11 cellular contexts compared by ENCODE assay signal in the genomic region with DNA sequence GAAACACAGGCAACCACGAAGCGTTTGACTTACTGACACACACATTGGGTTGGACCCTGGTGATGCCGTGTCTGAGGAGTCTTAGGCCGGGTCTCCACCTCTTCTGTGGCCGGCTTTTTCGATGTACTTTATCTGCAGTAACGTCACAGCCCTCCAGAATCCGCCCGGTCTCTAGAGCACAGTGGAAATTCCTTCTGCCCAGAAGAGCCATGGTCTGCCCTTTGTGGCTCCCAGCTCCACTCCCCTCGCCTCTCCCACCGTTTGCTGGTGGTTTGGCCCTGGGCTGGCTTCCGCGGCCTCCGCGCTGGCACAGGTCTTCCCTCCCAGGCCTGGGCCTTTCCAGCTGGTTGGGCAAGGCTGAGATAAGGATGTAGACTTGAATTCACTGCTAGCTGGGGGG. TPM values are rescaled to one million over a fixed set of nuclear protein-coding genes. Genes with fewer than 3 reads are reported as not detected.
A peak's percentile ranks its signal among the peaks of the same experiment; 100 is the strongest.
DNase-seq lines count a peak whose midpoint lies in the region; ATAC-seq and TF ChIP-seq lines count a peak whose summit lies in the region.
"Had no signal": no experiment of that assay in that cellular context is flagged by ENCODE, and none has a peak within 500 bp of the region (broad histone marks: within the 10 kb centered on the region; RNA-seq: fewer than 3 reads in every experiment).

No MANE protein-coding gene starts in this region.

- DNase-seq in HL-60 (ENCODE audit: low read depth in 1 of 2, low spot score in 1 of 2), result no peak
- DNase-seq in activated B cell treated with CpG ODN at 0.5 μM for 24 hours, result no peak
- peak; percentile 71 to 85 (median 84) for DNase-seq in right cardiac atrium
- no peak for DNase-seq in smooth muscle cell (lab: John Stamatoyannopoulos, UW; ENCODE audit: unreplicated experiment)
- no peak for DNase-seq in NCI-H446 (lab: John Stamatoyannopoulos, UW)
- DNase-seq in NCI-H2107 (lab: John Stamatoyannopoulos, UW), result no peak
- DNase-seq: activated CD4-positive, alpha-beta T cell treated with anti-CD3 and anti-CD28 coated beads for 4 hours; NCI-H2171 treated with DMSO at 0.1 percent for 48 hours; SJCRH30 had no signal

- peaks cover 55% of the 10 kb centered on the region for H3K4me1 Mint-ChIP-seq in activated B cell treated with CpG ODN at 0.5 μM for 24 hours

- CTCF ChIA-PET in activated B cell treated with CpG ODN at 0.5 μM for 24 hours (lab: Charles Lee), result no interaction called here

- WGBS in right cardiac atrium, result 49% methylated on average over 15 of the region's 15 CpGs
- WGBS in smooth muscle cell (ENCODE audit: low lambda C conversion rate), result 90% methylated on average over 15 of the region's 15 CpGs

- H3K27ac ChIP-seq in HL-60 (replicated peaks), result 0 out of 2 replicates have a peak overlapping the region, but pooled peaks have one; percentile 18
- H3K27ac ChIP-seq in right cardiac atrium (ENCODE audit: low read length), result peak overlapping the region; percentile 4
- peak overlapping the region; percentile 8 for H3K27ac ChIP-seq in smooth muscle cell (ENCODE audit: low read depth)
- H3K27ac ChIP-seq: left lung, SJCRH30 had no signal

- H3K4me3 ChIP-seq in HL-60 (replicated peaks; ENCODE audit: insufficient read depth, low read length) (no peak overlapping the region), right cardiac atrium (ENCODE audit: low read length) (no peak overlapping the region), smooth muscle cell (no peak overlapping the region)
- H3K4me3 ChIP-seq: left lung, SJCRH30 had no signal

- H2AFZ ChIP-seq in smooth muscle cell (ENCODE audit: low read depth), result no peak overlapping the region

- H3K27me3 Mint-ChIP-seq in activated B cell treated with CpG ODN at 0.5 μM for 24 hours, result no peaks in the 10 kb centered on the region

- H3K4me3 Mint-ChIP-seq in activated B cell treated with CpG ODN at 0.5 μM for 24 hours, result peak overlapping the region; percentile 33

- peaks cover 26% of the 10 kb centered on the region for H3K36me3 Mint-ChIP-seq in activated B cell treated with CpG ODN at 0.5 μM for 24 hours (ENCODE audit: low read depth)

- TF ChIP-seq CTCF in HL-60 (IDR thresholded peaks at IDR 0.05; ENCODE audit: insufficient read depth, low read length) (no peak), activated B cell treated with CpG ODN at 0.5 μM for 24 hours (IDR thresholded peaks at IDR 0.05) (no peak), smooth muscle cell (IDR thresholded peaks at IDR 0.05; ENCODE audit: borderline replicate concordance, insufficient read depth, poor library complexity, severe bottlenecking) (no peak)

- intact Hi-C loops in activated B cell treated with CpG ODN at 0.5 μM for 24 hours (cut with micrococcal nuclease) (no loop called here), right cardiac atrium (cut with DNase I) (loop anchor here in 2 of 4 donors (10.0 kb wide), 1 partner anchor 51 kb away; a partner anchor contains a TSS)

- H3K4me2 ChIP-seq in smooth muscle cell, result no peak overlapping the region

- no peak overlapping the region for H3K9ac ChIP-seq in smooth muscle cell (ENCODE audit: low read depth)

- POLR2A ChIA-PET in activated B cell treated with CpG ODN at 0.5 μM for 24 hours (lab: Charles Lee), result no interaction called here

- ATAC-seq in activated B cell treated with CpG ODN at 0.5 μM for 24 hours (ENCODE audit: low read depth) (no peak), right cardiac atrium (peak; percentile 20 to 24), GM18502 (IDR thresholded peaks at IDR 0.05; ENCODE audit: poor library complexity, unreplicated experiment) (no peak)
- ATAC-seq: left lung had no signal

- H3F3A ChIP-seq in smooth muscle cell (ENCODE audit: low read depth), result no peaks in the 10 kb centered on the region

- H3K79me2 ChIP-seq in smooth muscle cell (ENCODE audit: low read depth), result peaks cover 80% of the 10 kb centered on the region

- H3K9me3 ChIP-seq in right cardiac atrium (ENCODE audit: control insufficient read depth, low read length) (no peaks in the 10 kb centered on the region), smooth muscle cell (replicated peaks; ENCODE audit: low read depth) (no peaks in the 10 kb centered on the region)
- H3K9me3 ChIP-seq: left lung, SJCRH30 had no signal

- H3K4me1 ChIP-seq in right cardiac atrium (ENCODE audit: control insufficient read depth, insufficient read depth, low read length) (peaks cover 20% of the 10 kb centered on the region), smooth muscle cell (ENCODE audit: low read depth) (peaks cover 12% of the 10 kb centered on the region)

- H3K27ac Mint-ChIP-seq in activated B cell treated with CpG ODN at 0.5 μM for 24 hours, result peak overlapping the region; percentile 10

- H4K20me1 ChIP-seq in smooth muscle cell (ENCODE audit: low read depth), result peaks cover 81% of the 10 kb centered on the region

- H3K36me3 ChIP-seq in smooth muscle cell (ENCODE audit: low read depth), result no peaks in the 10 kb centered on the region

- H3K9me3 Mint-ChIP-seq in activated B cell treated with CpG ODN at 0.5 μM for 24 hours, result no peaks in the 10 kb centered on the region

- H3K27me3 ChIP-seq in HL-60 (ENCODE audit: insufficient read depth, poor library complexity, severe bottlenecking), result no peaks in the 10 kb centered on the region
- no peaks in the 10 kb centered on the region for H3K27me3 ChIP-seq in right cardiac atrium (ENCODE audit: control insufficient read depth, insufficient read depth)
- no peaks in the 10 kb centered on the region for H3K27me3 ChIP-seq in smooth muscle cell (ENCODE audit: low read depth)
- H3K27me3 ChIP-seq: left lung, SJCRH30 had no signal

RNA-seq across cellular contexts. Expression of a gene that starts 4.3 kb away (rescaled TPM):
- total RNA-seq in activated B cell treated with CpG ODN at 0.5 μM for 24 hours (67.3 and 73.7 TPM in 2 replicates), right cardiac atrium (10 to 100 TPM; 51.6 to 61.8 (median 59.2) TPM), smooth muscle cell (40.8 and 48.2 TPM in 2 replicates)
- polyA plus RNA-seq in right cardiac atrium (53.4 TPM), smooth muscle cell (48.0 and 60.9 TPM in 2 replicates)

RNA-seq across cellular contexts. Expression of a gene that starts 45.1 kb away (rescaled TPM):
- 162 and 175 TPM in 2 replicates for total RNA-seq in activated B cell treated with CpG ODN at 0.5 μM for 24 hours
- total RNA-seq in right cardiac atrium, result 100 to 1,000 TPM; 123 to 145 (median 134) TPM
- 119 TPM for polyA plus RNA-seq in right cardiac atrium
- 59.1 and 76.9 TPM in 2 replicates for total RNA-seq in smooth muscle cell
- polyA plus RNA-seq in smooth muscle cell, result 132 and 135 TPM in 2 replicates

RNA-seq across cellular contexts. Expression of a gene that starts 53.0 kb away (rescaled TPM):
- total RNA-seq in activated B cell treated with CpG ODN at 0.5 μM for 24 hours (31.7 and 35.2 TPM in 2 replicates), right cardiac atrium (1 to 10 TPM; 7.7 to 8.8 (median 8.5) TPM), smooth muscle cell (6.6 and 9.0 TPM in 2 replicates)
- polyA plus RNA-seq in right cardiac atrium (5.0 TPM), smooth muscle cell (13.0 and 14.9 TPM in 2 replicates)

Comparison
In these comparisons a context has a peak if more than half of its experiments do, and no peak if none do; other contexts are left out.
1. DNase-seq: peak in right cardiac atrium (3 of 3); none in HL-60 (0 of 2), activated B cell treated with CpG ODN at 0.5 μM for 24 hours (single experiment), smooth muscle cell (single experiment), NCI-H446 (0 of 2) and NCI-H2107 (single experiment).
2. ATAC-seq: peak in right cardiac atrium (2 of 2); none in activated B cell treated with CpG ODN at 0.5 μM for 24 hours (single experiment) and GM18502 (single experiment).
3. Peak in every context shown above with its lines, with median percentiles within 50 percentile points of each other: H3K27ac ChIP-seq.